8 cellular contexts compared by ENCODE assay signal in the genomic region with DNA sequence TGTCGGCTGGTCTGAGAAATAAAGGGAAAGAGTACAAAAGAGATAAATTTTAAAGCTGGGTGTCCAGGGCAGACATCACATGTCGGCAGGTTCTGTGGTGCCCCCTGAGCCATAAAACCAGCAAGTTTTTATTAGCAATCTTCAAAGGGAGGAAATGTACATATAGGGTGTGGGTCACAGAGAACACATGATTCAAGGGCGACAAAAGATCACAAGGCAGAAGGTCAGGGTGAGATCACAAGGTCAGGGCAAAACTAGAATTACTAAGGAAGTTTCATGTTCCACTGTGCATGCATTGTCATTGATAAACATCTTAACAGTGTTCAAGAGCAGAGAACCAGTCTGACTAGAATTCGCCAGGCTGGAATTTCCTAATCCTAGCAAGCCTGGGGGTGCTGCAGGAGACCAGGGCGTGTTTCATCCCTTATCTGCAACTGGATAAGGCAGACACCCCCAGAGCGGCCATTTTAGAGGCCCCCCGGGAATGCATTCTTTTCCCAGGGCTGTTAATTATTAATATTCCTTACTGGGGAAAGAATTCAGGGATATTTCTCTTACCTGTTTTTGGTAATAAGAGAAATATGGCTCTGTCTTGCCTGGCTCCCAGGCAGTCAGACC. TPM values are rescaled to one million over a fixed set of nuclear protein-coding genes. Genes with fewer than 3 reads are reported as not detected.
DNase-seq lines count a peak whose midpoint lies in the region; ATAC-seq, FAIRE-seq and TF ChIP-seq lines count a peak whose summit lies in the region.
"Not testable (repeated sequence)": the region's sequence is repeated elsewhere in the genome, so short reads cannot be mapped to it uniquely, and the experiment has no call there.
"Had no signal": no experiment of that assay in that cellular context is flagged by ENCODE, and none has a peak within 500 bp of the region (broad histone marks: within the 10 kb centered on the region; RNA-seq: fewer than 3 reads in every experiment).

No MANE protein-coding gene starts in this region.

- H3K4me3 ChIP-seq in K562; HepG2 (replicated peaks in 1 of 3; ENCODE audit: insufficient read depth in 1 of 3, low read depth in 2 of 3, low read length in 3 of 3): not testable (repeated sequence)

- not testable (repeated sequence) for H2AFZ ChIP-seq in K562 (ENCODE audit: low read depth, low read length); HepG2 (ENCODE audit: low read length)

- POLR2A ChIA-PET in K562 (lab: Yijun Ruan, JAX) = not testable (repeated sequence)
- POLR2A ChIA-PET in HepG2 (lab: Yijun Ruan, JAX) = interaction anchor here (2.4 to 3.9 kb wide), 2 partner anchors 11 to 19 kb away, joined by 19 to 34 read pairs; a partner anchor contains a TSS

- TF ChIP-seq POLR2A in K562 (conservative IDR thresholded peaks at IDR 0.05); HepG2 (IDR thresholded peaks at IDR 0.05; ENCODE audit: insufficient read depth in 1 of 2, low read depth in 2 of 2, low read length in 2 of 2): not testable (repeated sequence)

- TF ChIP-seq EP300 in K562 (IDR thresholded peaks at IDR 0.05; ENCODE audit: low read length) = not testable (repeated sequence)
- TF ChIP-seq EP300 in HepG2 (IDR thresholded peaks at IDR 0.05; ENCODE audit: low read depth in 2 of 2, low read length in 2 of 2) (peak in 1 of 2 experiments; percentile 40; a peak in 1 of 4 replicates), HepG2 (CRISPR knock-in tag; IDR thresholded peaks at IDR 0.05; ENCODE audit: borderline replicate concordance) (peak; percentile 17; the same call in 1 of the 2 replicates)

- H3K9me3 Mint-ChIP-seq in progenitor cell of endocrine pancreas (ENCODE audit: low read depth) = not testable (repeated sequence)

- not testable (repeated sequence) for ATAC-seq in K562, HepG2

- not testable (repeated sequence) for H3K36me3 Mint-ChIP-seq in progenitor cell of endocrine pancreas (ENCODE audit: insufficient read depth)

- TF ChIP-seq CTCF in VCaP (conservative IDR thresholded peaks at IDR 0.05); K562 (IDR thresholded peaks at IDR 0.05 in 2 of 3, conservative IDR thresholded peaks at IDR 0.05 in 1 of 3; ENCODE audit: insufficient read depth in 2 of 3, low read depth in 1 of 3, low read length in 3 of 3); HepG2 (CRISPR knock-in tag; IDR thresholded peaks at IDR 0.05); progenitor cell of endocrine pancreas (IDR thresholded peaks at IDR 0.05; ENCODE audit: unreplicated experiment): not testable (repeated sequence)

- CTCF ChIA-PET in K562 (lab: Yijun Ruan, JAX; ENCODE audit: low intra/inter-chr PET ratio); HepG2 (lab: Yijun Ruan, JAX; ENCODE audit: low intra/inter-chr PET ratio, low total read pairs): not testable (repeated sequence)

- H3K4me3 Mint-ChIP-seq in progenitor cell of endocrine pancreas (ENCODE audit: low read depth) = peak overlapping the region; percentile 11

- peak overlapping the region; percentile 70 for H3K27ac ChIP-seq in VCaP
- not testable (repeated sequence) for H3K27ac ChIP-seq in K562 (ENCODE audit: extremely low read depth, low read depth, low read length); HepG2 (ENCODE audit: extremely low read length, insufficient read depth, low read length)

- 0% methylated on average over 7 of the region's 7 CpGs for WGBS in K562 (ENCODE audit: insufficient coverage, low coverage, missing lambda C conversion rate)
- 2% methylated on average over 7 of the region's 7 CpGs for WGBS in HepG2 (ENCODE audit: low lambda C conversion rate)

- H3K27ac Mint-ChIP-seq in progenitor cell of endocrine pancreas = peak overlapping the region; percentile 74

- DNase-seq in CD1c-positive myeloid dendritic cell (ENCODE audit: extremely low spot score) (peak; percentile 39), NAMALWA (ENCODE audit: low spot score) (peak; percentile 73), HepG2 (ENCODE audit: low spot score) (peak; percentile 72)
- DNase-seq in GM18507 (ENCODE audit: extremely low spot score, insufficient read length, low read depth); K562 (ENCODE audit: extremely low read depth in 1 of 4, low spot score in 3 of 4); progenitor cell of endocrine pancreas (ENCODE audit: low spot score, unreplicated experiment): not testable (repeated sequence)

- H3K4me1 ChIP-seq in K562 (replicated peaks in 1 of 2; ENCODE audit: control insufficient read depth in 2 of 2, insufficient read depth in 2 of 2, low read length in 2 of 2) = not testable (repeated sequence)
- H3K4me1 ChIP-seq in HepG2 (ENCODE audit: insufficient read depth, low read length) = peaks cover 38% of the 10 kb centered on the region

- not testable (repeated sequence) for H3K4me2 ChIP-seq in K562 (ENCODE audit: insufficient read depth, low read length); HepG2 (ENCODE audit: low read depth, low read length)

- H3K79me2 ChIP-seq in K562 (ENCODE audit: control insufficient read depth, insufficient read depth, low read length); HepG2 (ENCODE audit: insufficient read depth, low read length): not testable (repeated sequence)

- H3K36me3 ChIP-seq in K562 (ENCODE audit: control insufficient read depth, insufficient read depth, low read length); HepG2 (replicated peaks in 1 of 2; ENCODE audit: control insufficient read depth in 1 of 2, insufficient read depth in 2 of 2, low read length in 2 of 2): not testable (repeated sequence)

- peaks cover 13% of the 10 kb centered on the region for H3K4me1 Mint-ChIP-seq in progenitor cell of endocrine pancreas (ENCODE audit: low read depth)

- in situ Hi-C loops in K562 (cut with MboI); HepG2 (cut with HindIII; ENCODE audit: extremely low pct_ligation_motif_present, low pct_unique_long_range_greater_than_20kb): not testable (repeated sequence)

- H3K9me3 ChIP-seq in K562 (replicated peaks; ENCODE audit: control insufficient read depth, insufficient read depth, low read depth, low read length); HepG2 (ENCODE audit: low read length): not testable (repeated sequence)

- not testable (repeated sequence) for H4K20me1 ChIP-seq in K562 (replicated peaks; ENCODE audit: control insufficient read depth, insufficient read depth, low read length); HepG2 (ENCODE audit: insufficient read depth, low read length)

- not testable (repeated sequence) for TF ChIP-seq RAD21 in K562 (CRISPR knock-in tag; conservative IDR thresholded peaks at IDR 0.05 in 1 of 2, IDR thresholded peaks at IDR 0.05 in 1 of 2); HepG2 (CRISPR knock-in tag; IDR thresholded peaks at IDR 0.05)

- H3K9me1 ChIP-seq in K562 (ENCODE audit: control insufficient read depth, insufficient read depth, low read length) = not testable (repeated sequence)

- not testable (repeated sequence) for H3K27me3 ChIP-seq in K562 (ENCODE audit: control insufficient read depth in 2 of 2, insufficient read depth in 2 of 2, low read length in 2 of 2); HepG2 (ENCODE audit: control insufficient read depth in 1 of 2, insufficient read depth in 2 of 2, low read length in 2 of 2)

- intact Hi-C loops in K562 (cut with micrococcal nuclease); HepG2 (cut with micrococcal nuclease; ENCODE audit: unreplicated experiment): not testable (repeated sequence)

- H3K9ac ChIP-seq in K562 (ENCODE audit: insufficient read depth in 1 of 2, low read depth in 2 of 2, low read length in 2 of 2); HepG2 (ENCODE audit: insufficient read depth, low read depth, low read length): not testable (repeated sequence)

- peaks cover 28% of the 10 kb centered on the region for H3K27me3 Mint-ChIP-seq in progenitor cell of endocrine pancreas

- peak; percentile 92 for FAIRE-seq in GM18507 (lab: Jason Lieb, UNC)
- FAIRE-seq in K562 (lab: Jason Lieb, UNC) = not testable (repeated sequence)
- FAIRE-seq in HepG2 (lab: Jason Lieb, UNC) = peak; percentile 28

- BruUV-seq in K562 (replicated peaks; lab: Mats Ljungman, UMichigan); HepG2 (replicated peaks; lab: Mats Ljungman, UMichigan): not testable (repeated sequence)

RNA-seq across cellular contexts. Expression of a gene that starts 11.7 kb away (rescaled TPM):
- 1.1 and 3.1 TPM in 2 replicates for total RNA-seq in K562 (2011; cell fraction: chromatin; rRNA removed; ENCODE audit: low replicate concordance)
- 1.7 and 1.8 TPM in 2 replicates for total RNA-seq in K562 (2011; cell fraction: nucleolus; rRNA removed)
- 1.5 and 2.1 TPM in 2 replicates for total RNA-seq in K562 (2011; cell fraction: nucleoplasm; rRNA removed)
- 1.3 and 1.9 TPM in 2 replicates for total RNA-seq in K562 (2014; rRNA removed)
- 0.69 and 0.77 TPM in 2 replicates for total RNA-seq in K562 (2014; rRNA removed; fragmentation: Illumina TruSeq; extraction: Trizol)
- total RNA-seq in K562 (2015; rRNA removed; fragmentation: Illumina TruSeq; extraction: Trizol) = 0.83 and 1.0 TPM in 2 replicates
- 1.9 and 4.3 TPM in 2 replicates for total RNA-seq in K562 (2021)
- 0.67 and 0.91 TPM in 2 replicates for polyA plus RNA-seq in K562 (2011; rRNA removed)
- 1.1 and 1.3 TPM in 2 replicates for polyA plus RNA-seq in K562 (2011; cell fraction: cytosol; rRNA removed)
- 0.87 and 1.5 TPM in 2 replicates for polyA plus RNA-seq in K562 (2011; cell fraction: nucleus; rRNA removed)
- 2.0 and 7.6 TPM in 2 replicates for polyA plus RNA-seq in K562 (2012)
- 1.7 and 2.0 TPM in 2 replicates for polyA plus RNA-seq in K562 (2014; fragmentation: Illumina TruSeq; extraction: Trizol)
- polyA plus RNA-seq in K562 (2014; fragmentation: Nextera tagmentation; extraction: Ambion mirVana) = under 1 TPM; 0.21 to 0.39 TPM
- 0.82 and 1.7 TPM in 2 replicates for polyA plus RNA-seq in K562 (2014; rRNA removed)
- polyA minus RNA-seq in K562 (2011; rRNA and poly(A)+ RNA removed) = 0.39 and 1.6 TPM in 2 replicates
- polyA minus RNA-seq in K562 (2011; cell fraction: cytosol; rRNA and poly(A)+ RNA removed) = 0.73 and 0.76 TPM in 2 replicates
- polyA minus RNA-seq in K562 (2011; cell fraction: nucleus; rRNA and poly(A)+ RNA removed) = 1.00 and 1.5 TPM in 2 replicates
- total RNA-seq in HepG2 (2016; rRNA removed; fragmentation: Illumina TruSeq; extraction: Trizol) = 10.5 and 16.7 TPM in 2 replicates
- total RNA-seq in HepG2 (2016; cell fraction: cytosol; rRNA removed; fragmentation: Illumina TruSeq; extraction: Trizol; ENCODE audit: low read depth) = 0.79 and 0.81 TPM in 2 replicates
- total RNA-seq in HepG2 (2016; cell fraction: insoluble cytoplasmic fraction; rRNA removed; fragmentation: Illumina TruSeq; extraction: Trizol) = 11.3 and 14.6 TPM in 2 replicates
- total RNA-seq in HepG2 (2016; cell fraction: membrane; rRNA removed; fragmentation: Illumina TruSeq; extraction: Trizol) = 3.8 and 3.9 TPM in 2 replicates
- total RNA-seq in HepG2 (2016; cell fraction: nucleus; rRNA removed; fragmentation: Illumina TruSeq; extraction: Trizol) = 8.6 and 11.6 TPM in 2 replicates
- 4.8 and 6.7 TPM in 2 replicates for polyA plus RNA-seq in HepG2 (2011; rRNA removed)
- polyA plus RNA-seq in HepG2 (2011; cell fraction: cytosol; rRNA removed) = 3.6 TPM in 2 replicates
- polyA plus RNA-seq in HepG2 (2011; cell fraction: nucleus; rRNA removed) = 16.1 and 17.1 TPM in 2 replicates
- polyA plus RNA-seq in HepG2 (2012) = 4.8 and 5.6 TPM in 2 replicates
- polyA plus RNA-seq in HepG2 (2016; cell fraction: cytosol; fragmentation: Illumina TruSeq; extraction: Trizol; ENCODE audit: low read depth) = 0.70 and 0.71 TPM in 2 replicates
- 12.8 and 14.3 TPM in 2 replicates for polyA plus RNA-seq in HepG2 (2016; cell fraction: insoluble cytoplasmic fraction; fragmentation: Illumina TruSeq; extraction: Trizol; ENCODE audit: low read depth)
- 2.1 and 2.2 TPM in 2 replicates for polyA plus RNA-seq in HepG2 (2016; cell fraction: membrane; fragmentation: Illumina TruSeq; extraction: Trizol; ENCODE audit: low read depth)
- polyA plus RNA-seq in HepG2 (2016; cell fraction: nucleus; fragmentation: Illumina TruSeq; extraction: Trizol; ENCODE audit: insufficient read depth, low read depth) = 10.5 and 12.9 TPM in 2 replicates
- 35.2 and 111 TPM in 2 replicates for polyA minus RNA-seq in HepG2 (2011; rRNA and poly(A)+ RNA removed; ENCODE audit: low replicate concordance)
- polyA minus RNA-seq in HepG2 (2011; cell fraction: cytosol; rRNA and poly(A)+ RNA removed) = 6.7 and 6.8 TPM in 2 replicates
- polyA minus RNA-seq in HepG2 (2011; cell fraction: nucleus; rRNA and poly(A)+ RNA removed) = 12.4 and 16.2 TPM in 2 replicates
- 1.00 and 1.1 TPM in 2 replicates for total RNA-seq in progenitor cell of endocrine pancreas

RNA-seq across cellular contexts. Expression of a gene that starts 19.8 kb away (rescaled TPM):
- not detected in 2 replicates for total RNA-seq in K562 (2011; cell fraction: chromatin; rRNA removed; ENCODE audit: low replicate concordance)
- not detected in 2 replicates for total RNA-seq in K562 (2011; cell fraction: nucleolus; rRNA removed)
- total RNA-seq in K562 (2011; cell fraction: nucleoplasm; rRNA removed) = not detected in 2 replicates
- total RNA-seq in K562 (2014; rRNA removed) (not detected in 2 replicates), K562 (2014; rRNA removed; fragmentation: Illumina TruSeq; extraction: Trizol) (not detected in 2 replicates), K562 (2015; rRNA removed; fragmentation: Illumina TruSeq; extraction: Trizol) (0.25 TPM in 1 of 2 replicates, not detected in the other), K562 (2021) (0.29 TPM in 1 of 2 replicates, not detected in the other), HepG2 (2016; rRNA removed; fragmentation: Illumina TruSeq; extraction: Trizol) (6.5 and 7.5 TPM in 2 replicates), progenitor cell of endocrine pancreas (0.38 TPM in 1 of 2 replicates, not detected in the other)
- polyA plus RNA-seq in K562 (2011; rRNA removed) (not detected in 2 replicates), K562 (2014; fragmentation: Illumina TruSeq; extraction: Trizol) (not detected in 2 replicates), K562 (2014; fragmentation: Nextera tagmentation; extraction: Ambion mirVana) (under 1 TPM in 1 of 2 experiments, not detected in 1; 0.06 TPM), K562 (2014; rRNA removed) (not detected in 2 replicates), HepG2 (2011; rRNA removed) (10.6 and 17.5 TPM in 2 replicates)
- polyA plus RNA-seq in K562 (2011; cell fraction: cytosol; rRNA removed) = not detected in 2 replicates
- polyA plus RNA-seq in K562 (2011; cell fraction: nucleus; rRNA removed) = not detected in 2 replicates
- polyA plus RNA-seq in K562 (2012) = 0.22 TPM in 1 of 2 replicates, not detected in the other
- polyA minus RNA-seq in K562 (2011; rRNA and poly(A)+ RNA removed) = not detected in 2 replicates
- not detected in 2 replicates for polyA minus RNA-seq in K562 (2011; cell fraction: cytosol; rRNA and poly(A)+ RNA removed)
- not detected in 2 replicates for polyA minus RNA-seq in K562 (2011; cell fraction: nucleus; rRNA and poly(A)+ RNA removed)
- 1.1 and 1.7 TPM in 2 replicates for total RNA-seq in HepG2 (2016; cell fraction: cytosol; rRNA removed; fragmentation: Illumina TruSeq; extraction: Trizol; ENCODE audit: low read depth)
- 6.6 and 7.4 TPM in 2 replicates for total RNA-seq in HepG2 (2016; cell fraction: insoluble cytoplasmic fraction; rRNA removed; fragmentation: Illumina TruSeq; extraction: Trizol)
- 2.5 and 2.8 TPM in 2 replicates for total RNA-seq in HepG2 (2016; cell fraction: membrane; rRNA removed; fragmentation: Illumina TruSeq; extraction: Trizol)
- 3.5 and 4.5 TPM in 2 replicates for total RNA-seq in HepG2 (2016; cell fraction: nucleus; rRNA removed; fragmentation: Illumina TruSeq; extraction: Trizol)
- polyA plus RNA-seq in HepG2 (2011; cell fraction: cytosol; rRNA removed) = 12.2 and 13.8 TPM in 2 replicates
- 8.3 and 11.0 TPM in 2 replicates for polyA plus RNA-seq in HepG2 (2011; cell fraction: nucleus; rRNA removed)
- 7.5 and 8.1 TPM in 2 replicates for polyA plus RNA-seq in HepG2 (2012)
- 1.2 and 1.9 TPM in 2 replicates for polyA plus RNA-seq in HepG2 (2016; cell fraction: cytosol; fragmentation: Illumina TruSeq; extraction: Trizol; ENCODE audit: low read depth)
- polyA plus RNA-seq in HepG2 (2016; cell fraction: insoluble cytoplasmic fraction; fragmentation: Illumina TruSeq; extraction: Trizol; ENCODE audit: low read depth) = 8.9 and 10.5 TPM in 2 replicates
- polyA plus RNA-seq in HepG2 (2016; cell fraction: membrane; fragmentation: Illumina TruSeq; extraction: Trizol; ENCODE audit: low read depth) = 1.7 and 2.1 TPM in 2 replicates
- polyA plus RNA-seq in HepG2 (2016; cell fraction: nucleus; fragmentation: Illumina TruSeq; extraction: Trizol; ENCODE audit: insufficient read depth, low read depth) = 5.1 and 5.6 TPM in 2 replicates
- polyA minus RNA-seq in HepG2 (2011; rRNA and poly(A)+ RNA removed; ENCODE audit: low replicate concordance) = 18.8 and 54.6 TPM in 2 replicates
- 4.9 and 5.5 TPM in 2 replicates for polyA minus RNA-seq in HepG2 (2011; cell fraction: cytosol; rRNA and poly(A)+ RNA removed)
- polyA minus RNA-seq in HepG2 (2011; cell fraction: nucleus; rRNA and poly(A)+ RNA removed) = 6.3 and 12.1 TPM in 2 replicates
- total RNA-seq: SJSA1 had no signal

RNA-seq across cellular contexts. Expression of a gene that starts 51.8 kb away (rescaled TPM):
- total RNA-seq in K562 (2011; cell fraction: chromatin; rRNA removed; ENCODE audit: low replicate concordance) = not detected in 2 replicates
- total RNA-seq in K562 (2011; cell fraction: nucleolus; rRNA removed) = not detected in 2 replicates
- total RNA-seq in K562 (2011; cell fraction: nucleoplasm; rRNA removed) = not detected in 2 replicates
- total RNA-seq in K562 (2014; rRNA removed) (not detected in 2 replicates), K562 (2014; rRNA removed; fragmentation: Illumina TruSeq; extraction: Trizol) (not detected in 2 replicates), K562 (2015; rRNA removed; fragmentation: Illumina TruSeq; extraction: Trizol) (not detected in 2 replicates), K562 (2021) (0.13 and 0.22 TPM in 2 replicates), HepG2 (2016; rRNA removed; fragmentation: Illumina TruSeq; extraction: Trizol) (0.24 and 0.44 TPM in 2 replicates), progenitor cell of endocrine pancreas (not detected in 2 replicates)
- polyA plus RNA-seq in K562 (2011; rRNA removed) (not detected in 2 replicates), K562 (2014; fragmentation: Illumina TruSeq; extraction: Trizol) (0.14 TPM in 1 of 2 replicates, not detected in the other), K562 (2014; fragmentation: Nextera tagmentation; extraction: Ambion mirVana) (not detected), K562 (2014; rRNA removed) (0.85 TPM in 1 of 2 replicates, not detected in the other), HepG2 (2011; rRNA removed) (0.05 and 0.10 TPM in 2 replicates)
- not detected in 2 replicates for polyA plus RNA-seq in K562 (2011; cell fraction: cytosol; rRNA removed)
- polyA plus RNA-seq in K562 (2011; cell fraction: nucleus; rRNA removed) = not detected in 2 replicates
- 0.03 TPM in 1 of 2 replicates, not detected in the other for polyA plus RNA-seq in K562 (2012)
- polyA minus RNA-seq in K562 (2011; rRNA and poly(A)+ RNA removed) = not detected in 2 replicates
- polyA minus RNA-seq in K562 (2011; cell fraction: cytosol; rRNA and poly(A)+ RNA removed) = not detected in 2 replicates
- not detected in 2 replicates for polyA minus RNA-seq in K562 (2011; cell fraction: nucleus; rRNA and poly(A)+ RNA removed)
- not detected in 2 replicates for total RNA-seq in HepG2 (2016; cell fraction: cytosol; rRNA removed; fragmentation: Illumina TruSeq; extraction: Trizol; ENCODE audit: low read depth)
- 0.11 TPM in 1 of 2 replicates, not detected in the other for total RNA-seq in HepG2 (2016; cell fraction: insoluble cytoplasmic fraction; rRNA removed; fragmentation: Illumina TruSeq; extraction: Trizol)
- total RNA-seq in HepG2 (2016; cell fraction: membrane; rRNA removed; fragmentation: Illumina TruSeq; extraction: Trizol) = 0.10 TPM in 1 of 2 replicates, not detected in the other
- total RNA-seq in HepG2 (2016; cell fraction: nucleus; rRNA removed; fragmentation: Illumina TruSeq; extraction: Trizol) = not detected in 2 replicates
- polyA plus RNA-seq in HepG2 (2011; cell fraction: cytosol; rRNA removed) = 0.07 and 0.09 TPM in 2 replicates
- polyA plus RNA-seq in HepG2 (2011; cell fraction: nucleus; rRNA removed) = 0.13 and 0.23 TPM in 2 replicates
- not detected in 2 replicates for polyA plus RNA-seq in HepG2 (2012)
- polyA plus RNA-seq in HepG2 (2016; cell fraction: cytosol; fragmentation: Illumina TruSeq; extraction: Trizol; ENCODE audit: low read depth) = not detected in 2 replicates
- polyA plus RNA-seq in HepG2 (2016; cell fraction: insoluble cytoplasmic fraction; fragmentation: Illumina TruSeq; extraction: Trizol; ENCODE audit: low read depth) = 0.20 TPM in 1 of 2 replicates, not detected in the other
- not detected in 2 replicates for polyA plus RNA-seq in HepG2 (2016; cell fraction: membrane; fragmentation: Illumina TruSeq; extraction: Trizol; ENCODE audit: low read depth)
- polyA plus RNA-seq in HepG2 (2016; cell fraction: nucleus; fragmentation: Illumina TruSeq; extraction: Trizol; ENCODE audit: insufficient read depth, low read depth) = not detected in 2 replicates
- 0.98 TPM in 1 of 2 replicates, not detected in the other for polyA minus RNA-seq in HepG2 (2011; rRNA and poly(A)+ RNA removed; ENCODE audit: low replicate concordance)
- not detected in 2 replicates for polyA minus RNA-seq in HepG2 (2011; cell fraction: cytosol; rRNA and poly(A)+ RNA removed)
- not detected in 2 replicates for polyA minus RNA-seq in HepG2 (2011; cell fraction: nucleus; rRNA and poly(A)+ RNA removed)
